Comparison of ENCODE assay signal across 7 cellular contexts in the genomic region with DNA sequence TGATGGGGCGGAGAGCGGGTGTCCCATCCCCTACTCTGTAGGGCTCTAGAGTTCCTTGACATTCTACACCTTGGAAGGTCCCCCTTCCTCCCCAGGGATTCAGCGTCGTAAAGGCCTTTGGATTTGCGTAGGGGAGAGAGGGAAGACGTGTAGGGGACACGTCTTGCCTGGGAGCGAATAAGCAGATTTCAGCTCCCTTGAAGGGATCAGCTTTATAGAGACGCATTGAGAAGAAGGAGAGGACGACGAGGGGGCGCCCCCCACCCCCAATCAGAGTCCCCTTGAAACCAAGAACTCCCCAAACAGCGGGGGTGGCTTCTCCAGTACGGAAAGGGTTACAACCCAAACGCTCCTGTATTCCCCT. TPM values are rescaled to one million over a fixed set of nuclear protein-coding genes. Genes with fewer than 3 reads are reported as not detected.
A peak's percentile ranks its signal among the peaks of the same experiment; 100 is the strongest.
DNase-seq lines count a peak whose midpoint lies in the region; ATAC-seq and TF ChIP-seq lines count a peak whose summit lies in the region.

No MANE protein-coding gene starts in this region.

- no peak overlapping the region for H2BK20ac ChIP-seq in H9 (ENCODE audit: low read depth, low read length, poor library complexity, severe bottlenecking)

- intact Hi-C loops in posterior vena cava (cut with DNase I): no loop called here

- H3K4me2 ChIP-seq in H9 (ENCODE audit: insufficient read depth, insufficient read length, low read length) (peak overlapping the region; percentile 80), fibroblast of lung (ENCODE audit: extremely low read depth, insufficient read depth, low read length) (peak overlapping the region; percentile 88)

- H3K27me3 ChIP-seq in H9 (ENCODE audit: insufficient read depth, low read length): no peaks in the 10 kb centered on the region
- no peaks in the 10 kb centered on the region for H3K27me3 ChIP-seq in SJCRH30
- H3K27me3 ChIP-seq in fibroblast of lung (ENCODE audit: control insufficient read depth, insufficient read depth, low read length): no peaks in the 10 kb centered on the region

- H3K27ac Mint-ChIP-seq in H9: peak overlapping the region; percentile 41 to 89 (median 44); a peak in 5 of 7 replicates

- H3K9me3 Mint-ChIP-seq in H9: no peaks in the 10 kb centered on the region; a peak in 1 of 5 replicates

- H3K27me3 Mint-ChIP-seq in H9 (ENCODE audit: low read depth): peaks cover 9% of the 10 kb centered on the region

- no peak overlapping the region for H3K14ac ChIP-seq in H9 (ENCODE audit: insufficient read depth, low read length)

- H2AFZ ChIP-seq in H9 (ENCODE audit: low read length): no peak overlapping the region
- peak overlapping the region; percentile 85 for H2AFZ ChIP-seq in fibroblast of lung (ENCODE audit: low read length)

- H3K9ac ChIP-seq in H9 (ENCODE audit: extremely low read depth, insufficient read length, low read length) (no peak overlapping the region), fibroblast of lung (ENCODE audit: insufficient read depth, low read length) (peak overlapping the region; percentile 63)

- H2BK15ac ChIP-seq in H9 (ENCODE audit: low read depth, low read length): no peak overlapping the region

- H2BK5ac ChIP-seq in H9 (ENCODE audit: insufficient read length, low read length): no peak overlapping the region

- H4K8ac ChIP-seq in H9 (replicated peaks; ENCODE audit: insufficient read length, low read depth, low read length): no peak overlapping the region

- no peak overlapping the region for H4K5ac ChIP-seq in H9 (ENCODE audit: insufficient read length, low read depth, low read length)

- no peak overlapping the region for H3K56ac ChIP-seq in H9 (ENCODE audit: insufficient read length, low read depth, low read length)

- DNase-seq in H9 (no peak), SJCRH30 (peak; percentile 21 to 42), fibroblast of lung (ENCODE audit: low read depth in 2 of 2) (peak; percentile 40 to 41), posterior vena cava (ENCODE audit: low spot score) (peak; percentile 61), NCI-H2227 treated with DMSO at 0.1 percent for 48 hours (lab: John Stamatoyannopoulos, UW) (no peak)

- H3K4me1 ChIP-seq in H9 (ENCODE audit: insufficient read depth, low read length) (no peaks in the 10 kb centered on the region), SJCRH30 (no peaks in the 10 kb centered on the region), fibroblast of lung (ENCODE audit: control insufficient read depth, extremely low read depth, insufficient read depth, low read length) (no peaks in the 10 kb centered on the region)

- ATAC-seq in GM18519 (IDR thresholded peaks at IDR 0.05; ENCODE audit: low FRiP score, unreplicated experiment) (no peak), HG02623 (IDR thresholded peaks at IDR 0.05; ENCODE audit: unreplicated experiment) (no peak)

- TF ChIP-seq CTCF in H9 (conservative IDR thresholded peaks at IDR 0.05) (no peak), fibroblast of lung (conservative IDR thresholded peaks at IDR 0.05 in 1 of 2, IDR thresholded peaks at IDR 0.05 in 1 of 2; ENCODE audit: low read depth in 1 of 2, low read length in 2 of 2) (no peak)

- H3K36me3 ChIP-seq in SJCRH30 (no peaks in the 10 kb centered on the region), fibroblast of lung (ENCODE audit: control insufficient read depth, insufficient read depth, low read length) (peaks cover 2% of the 10 kb centered on the region)

- H3K79me2 ChIP-seq in H9 (ENCODE audit: insufficient read depth, low read length): no peaks in the 10 kb centered on the region
- peaks cover 4% of the 10 kb centered on the region for H3K79me2 ChIP-seq in fibroblast of lung (ENCODE audit: control insufficient read depth, insufficient read depth, low read length)

- H3K23ac ChIP-seq in H9 (ENCODE audit: insufficient read length, low read depth, low read length): no peak overlapping the region

- H4K91ac ChIP-seq in H9 (ENCODE audit: insufficient read length, low read depth, low read length): no peak overlapping the region

- H3K4me1 Mint-ChIP-seq in H9: peaks cover 21 to 28% of the 10 kb centered on the region in 2 experiments

- H3K79me1 ChIP-seq in H9 (ENCODE audit: insufficient read depth, low read depth, low read length, poor library complexity, severe bottlenecking): no peaks in the 10 kb centered on the region

- no peaks in the 10 kb centered on the region for H3K36me3 Mint-ChIP-seq in H9 (ENCODE audit: insufficient read depth in 1 of 3, low read depth in 3 of 3)

- H3K23me2 ChIP-seq in H9 (ENCODE audit: insufficient read length, low read depth, low read length, poor library complexity, severe bottlenecking): peaks cover 8% of the 10 kb centered on the region

- H3K9me3 ChIP-seq in H9 (ENCODE audit: control insufficient read depth, low read depth, low read length) (no peaks in the 10 kb centered on the region), SJCRH30 (replicated peaks) (no peaks in the 10 kb centered on the region), fibroblast of lung (ENCODE audit: control insufficient read depth, insufficient read depth, low read depth, low read length) (no peaks in the 10 kb centered on the region)

- H3T11ph ChIP-seq in H9 (ENCODE audit: low read length): no peak overlapping the region

- no peak overlapping the region for H2BK12ac ChIP-seq in H9 (ENCODE audit: insufficient read length, low read depth, low read length)

- no peak overlapping the region for H3K18ac ChIP-seq in H9 (ENCODE audit: insufficient read length, low read depth, low read length)

- H3K4me3 Mint-ChIP-seq in H9: peak overlapping the region; percentile 89 to 96

- peaks cover 2% of the 10 kb centered on the region for H4K20me1 ChIP-seq in H9 (ENCODE audit: control insufficient read depth, insufficient read depth, insufficient read length)
- no peaks in the 10 kb centered on the region for H4K20me1 ChIP-seq in fibroblast of lung (ENCODE audit: control insufficient read depth, extremely low read depth, insufficient read depth, low read length)

- H2BK120ac ChIP-seq in H9 (ENCODE audit: low read depth, low read length, poor library complexity, severe bottlenecking): no peak overlapping the region

- WGBS in H9 (ENCODE audit: extremely low coverage, insufficient read length, low lambda C conversion rate): no CpG with 5 or more reads among the region's 15 CpGs

- no peak overlapping the region for H2AK5ac ChIP-seq in H9 (ENCODE audit: insufficient read length, low read length)

- no peak overlapping the region for H3K4ac ChIP-seq in H9 (ENCODE audit: low read depth, low read length)

- H3K4me3 ChIP-seq in SJCRH30: peak overlapping the region; percentile 69
- peak overlapping the region; percentile 84 to 95 (median 88) for H3K4me3 ChIP-seq in fibroblast of lung (replicated peaks in 1 of 4; ENCODE audit: control extremely low read depth in 1 of 4, insufficient read depth in 1 of 4, low read depth in 3 of 4, low read length in 4 of 4)

- H3K27ac ChIP-seq in H9 (ENCODE audit: insufficient read length, low read depth, low read length): no peak overlapping the region
- H3K27ac ChIP-seq in SJCRH30: 0 out of 2 replicates have a peak overlapping the region, but pooled peaks have one; percentile 9
- H3K27ac ChIP-seq in fibroblast of lung (ENCODE audit: insufficient read depth, low read length): peak overlapping the region; percentile 68

RNA-seq across cellular contexts. Expression of a gene that starts 0.3 kb away (rescaled TPM):
- total RNA-seq in H9 (2021) (21.5 and 22.3 TPM in 2 replicates), fibroblast of lung (116 and 118 TPM in 2 replicates), posterior vena cava (100 to 1,000 TPM; 124 to 131 TPM)
- total RNA-seq in SJCRH30 (2014; rRNA removed; shearing (Covaris generic)): 18.2 and 20.3 TPM in 2 replicates
- polyA plus RNA-seq in fibroblast of lung: 74.6 and 125 TPM in 2 replicates
- 61.5 and 104 TPM in 2 replicates for polyA plus RNA-seq in fibroblast of lung (2012)
- polyA minus RNA-seq in fibroblast of lung (ENCODE audit: low replicate concordance): 151 and 292 TPM in 2 replicates

RNA-seq across cellular contexts. Expression of a gene that starts 24.9 kb away (rescaled TPM):
- total RNA-seq in H9 (2021): not detected in 2 replicates
- total RNA-seq in SJCRH30 (2014; rRNA removed; shearing (Covaris generic)): not detected in 2 replicates
- not detected in 2 replicates for total RNA-seq in fibroblast of lung
- not detected in 2 replicates for polyA plus RNA-seq in fibroblast of lung
- not detected in 2 replicates for polyA plus RNA-seq in fibroblast of lung (2012)
- not detected in 2 replicates for polyA minus RNA-seq in fibroblast of lung (ENCODE audit: low replicate concordance)
- not detected for total RNA-seq in posterior vena cava

RNA-seq across cellular contexts. Expression of a gene that starts 51.0 kb away (rescaled TPM):
- 379 and 389 TPM in 2 replicates for total RNA-seq in H9 (2021)
- 433 and 480 TPM in 2 replicates for total RNA-seq in SJCRH30 (2014; rRNA removed; shearing (Covaris generic))
- total RNA-seq in fibroblast of lung: 148 and 169 TPM in 2 replicates
- polyA plus RNA-seq in fibroblast of lung: 232 and 372 TPM in 2 replicates
- 362 and 517 TPM in 2 replicates for polyA plus RNA-seq in fibroblast of lung (2012)
- polyA minus RNA-seq in fibroblast of lung (ENCODE audit: low replicate concordance): 884 and 1,264 TPM in 2 replicates
- total RNA-seq in posterior vena cava: 100 to 1,000 TPM; 132 to 168 TPM

Comparison
In these comparisons a context has a peak if more than half of its experiments do, and no peak if none do; other contexts are left out.
1. DNase-seq: peak in SJCRH30 (2 of 2), fibroblast of lung (2 of 2) and posterior vena cava (single experiment); none in H9 (single experiment) and NCI-H2227 treated with DMSO at 0.1 percent for 48 hours (single experiment).